ENCODE assay signal across 31 cellular contexts in genomic region chr13:32010137-32010536, GRCh38. TPM values are rescaled to one million over a fixed set of nuclear protein-coding genes. Genes with fewer than 3 reads are reported as not detected.
DNase-seq lines count a peak whose midpoint lies in the region; ATAC-seq, FAIRE-seq and TF ChIP-seq lines count a peak whose summit lies in the region.
"Had no signal": no experiment of that assay in that cellular context is flagged by ENCODE, and none has a peak within 500 bp of the region (broad histone marks: within the 10 kb centered on the region; RNA-seq: fewer than 3 reads in every experiment).

No MANE protein-coding gene starts in this region.

- peak; percentile 48 for DNase-seq in AG20443 (ENCODE audit: low spot score)
- peak; percentile 8 for DNase-seq in NCI-H2171 (lab: John Stamatoyannopoulos, UW)
- peak; percentile 23 for DNase-seq in choroid plexus epithelial cell (ENCODE audit: low read depth)
- DNase-seq in HepG2 (ENCODE audit: low spot score), result no peak
- no peak for DNase-seq in activated gamma-delta T cell (lab: John Stamatoyannopoulos, UW)
- no peak for DNase-seq in Caco-2
- DNase-seq: activated CD4-positive, alpha-beta T cell treated with anti-CD3 and anti-CD28 coated beads, Interleukin-2, amount 10 ng/mL, durations not matched to agents 24 days and 14 days; activated naive CD8-positive, alpha-beta T cell treated with anti-CD3 and anti-CD28 coated beads for 36 hours; body of pancreas; COR-L47; heart right ventricle; left ventricle myocardium superior; MG63; naive thymus-derived CD8-positive, alpha-beta T cell; NCI-H1436 treated with DMSO at 0.1 percent for 48 hours; NCI-H748 treated with DMSO at 0.1 percent for 48 hours; OCI-M1; Right ventricle myocardium superior; stimulated activated CD4-positive, alpha-beta T cell treated with anti-CD3 and anti-CD28 coated beads, Interleukin-4, amount 100 ng/mL, for 4 hours; stimulated activated naive CD8-positive, alpha-beta T cell treated with anti-CD3 and anti-CD28 coated beads, Interleukin-15, Interleukin-2, amounts not matched to agents 100 U/mL and 50 U/mL, for 24 hours; transverse colon had no signal

- ATAC-seq in HepG2, result no peak; the same call in 2 of the 3 replicates
- no peak for ATAC-seq in GM21526 (IDR thresholded peaks at IDR 0.05; ENCODE audit: low FRiP score, unreplicated experiment)
- ATAC-seq in GM18505 (IDR thresholded peaks at IDR 0.05; ENCODE audit: unreplicated experiment), result no peak
- ATAC-seq: A549; K562; left ventricle myocardium superior; naive thymus-derived CD8-positive, alpha-beta T cell; stimulated activated naive CD8-positive, alpha-beta T cell treated with anti-CD3 and anti-CD28 coated beads, Interleukin-15, Interleukin-2, amounts not matched to agents 100 U/mL and 50 U/mL, for 24 hours had no signal

- TF ChIP-seq EP300 in HepG2 (IDR thresholded peaks at IDR 0.05; ENCODE audit: low read depth in 2 of 2, low read length in 2 of 2) (no peak), HepG2 (CRISPR knock-in tag; IDR thresholded peaks at IDR 0.05; ENCODE audit: borderline replicate concordance) (no peak)

- no peaks in the 10 kb centered on the region for H3K27me3 Mint-ChIP-seq in Caco-2 (ENCODE audit: insufficient read depth, unreplicated experiment)

- H3K27ac Mint-ChIP-seq in Caco-2 (ENCODE audit: unreplicated experiment), result no peak overlapping the region
- H3K27ac Mint-ChIP-seq: activated CD4-positive, alpha-beta T cell treated with anti-CD3 and anti-CD28 coated beads, Interleukin-2, amount 10 ng/mL, durations not matched to agents 24 days and 14 days; activated naive CD8-positive, alpha-beta T cell treated with anti-CD3 and anti-CD28 coated beads for 36 hours; mesothelial cell of epicardium; naive thymus-derived CD8-positive, alpha-beta T cell; T-helper 1 cell treated with Interleukin-12 subunit alpha and Interleukin-12 subunit beta and Interleukin-4 antibody, amounts not matched to agents 30 μg/mL and 1 μg/mL, for 36 hours had no signal

- no peak for FAIRE-seq in HepG2 (lab: Jason Lieb, UNC)
- FAIRE-seq: A549, endometrium, H54, K562 had no signal

- in situ Hi-C loops in HepG2 (cut with HindIII; ENCODE audit: extremely low pct_ligation_motif_present, low pct_unique_long_range_greater_than_20kb), result no loop called here

- H3K9me3 Mint-ChIP-seq in Caco-2 (ENCODE audit: unreplicated experiment), result no peaks in the 10 kb centered on the region
- H3K9me3 Mint-ChIP-seq: activated CD4-positive, alpha-beta T cell treated with anti-CD3 and anti-CD28 coated beads, Interleukin-2, amount 10 ng/mL, durations not matched to agents 24 days and 14 days; activated naive CD8-positive, alpha-beta T cell treated with anti-CD3 and anti-CD28 coated beads for 36 hours; mesothelial cell of epicardium; naive thymus-derived CD8-positive, alpha-beta T cell; T-helper 1 cell treated with Interleukin-12 subunit alpha and Interleukin-12 subunit beta and Interleukin-4 antibody, amounts not matched to agents 30 μg/mL and 1 μg/mL, for 36 hours had no signal

- H4K20me1 ChIP-seq in HepG2 (ENCODE audit: insufficient read depth, low read length), result no peaks in the 10 kb centered on the region
- H4K20me1 ChIP-seq: BLaER1 had no signal

- no peak for TF ChIP-seq CTCF in choroid plexus epithelial cell (conservative IDR thresholded peaks at IDR 0.05; ENCODE audit: low read depth, low read length)
- TF ChIP-seq CTCF in HepG2 (CRISPR knock-in tag; IDR thresholded peaks at IDR 0.05), result no peak
- no peak for TF ChIP-seq CTCF in Caco-2 (IDR thresholded peaks at IDR 0.05; ENCODE audit: insufficient read depth in 1 of 2, low read depth in 1 of 2, low read length in 1 of 2, severe bottlenecking in 1 of 2, unreplicated experiment in 1 of 2)

- no peak for TF ChIP-seq RAD21 in HepG2 (CRISPR knock-in tag; IDR thresholded peaks at IDR 0.05)

- BruUV-seq in HepG2 (replicated peaks; lab: Mats Ljungman, UMichigan), result no TSS peak
- no TSS peak for BruUV-seq in Caco-2 (replicated peaks; lab: Mats Ljungman, UMichigan)

- H3K27ac ChIP-seq in HepG2 (ENCODE audit: extremely low read length, insufficient read depth, low read length), result peak overlapping the region; percentile 28
- H3K27ac ChIP-seq: A549, BLaER1, body of pancreas, coronary artery, heart right ventricle, transverse colon had no signal

- CTCF ChIA-PET in HepG2 (lab: Yijun Ruan, JAX; ENCODE audit: low intra/inter-chr PET ratio, low total read pairs) (no interaction called here), Caco-2 (lab: Charles Lee) (interaction anchor here (0.7 to 0.9 kb wide), 2 partner anchors 8 to 87 kb away, joined by 3 to 4 read pairs; no protein-coding TSS in a partner anchor)

- H3K36me3 Mint-ChIP-seq in Caco-2 (ENCODE audit: insufficient read depth, unreplicated experiment), result no peaks in the 10 kb centered on the region
- H3K36me3 Mint-ChIP-seq: activated naive CD8-positive, alpha-beta T cell treated with anti-CD3 and anti-CD28 coated beads for 36 hours; mesothelial cell of epicardium; naive thymus-derived CD8-positive, alpha-beta T cell had no signal

- H3K4me3 ChIP-seq in choroid plexus epithelial cell (ENCODE audit: low read depth, low read length), result no peak overlapping the region
- H3K4me3 ChIP-seq in HepG2 (replicated peaks in 1 of 3; ENCODE audit: insufficient read depth in 1 of 3, low read depth in 2 of 3, low read length in 3 of 3), result no peak overlapping the region
- H3K4me3 ChIP-seq in Caco-2 (ENCODE audit: low read depth, low read length), result no peak overlapping the region
- H3K4me3 ChIP-seq: A549, BLaER1, body of pancreas, coronary artery, heart right ventricle, K562, MG63, transverse colon had no signal

- no peaks in the 10 kb centered on the region for H3K36me3 ChIP-seq in HepG2 (replicated peaks in 1 of 2; ENCODE audit: control insufficient read depth in 1 of 2, insufficient read depth in 2 of 2, low read length in 2 of 2)
- no peaks in the 10 kb centered on the region for H3K36me3 ChIP-seq in Caco-2 (ENCODE audit: control insufficient read depth, insufficient read depth, low read length)
- H3K36me3 ChIP-seq: BLaER1, heart right ventricle, MG63, transverse colon had no signal

- H2AFZ ChIP-seq in HepG2 (ENCODE audit: low read length), result no peak overlapping the region

- H3K4me2 ChIP-seq in HepG2 (ENCODE audit: low read depth, low read length), result peak overlapping the region; percentile 43
- H3K4me2 ChIP-seq: A549, BLaER1 had no signal

- POLR2A ChIA-PET in HepG2 (lab: Yijun Ruan, JAX), result no interaction called here
- POLR2A ChIA-PET in Caco-2 (lab: Charles Lee), result no interaction called here

- H3K79me2 ChIP-seq in HepG2 (ENCODE audit: insufficient read depth, low read length), result no peaks in the 10 kb centered on the region

- no peak for TF ChIP-seq POLR2A in HepG2 (IDR thresholded peaks at IDR 0.05; ENCODE audit: insufficient read depth in 1 of 2, low read depth in 2 of 2, low read length in 2 of 2)
- TF ChIP-seq POLR2A in GM18505 (IDR thresholded peaks at IDR 0.05; ENCODE audit: borderline replicate concordance, extremely low read depth, insufficient read depth, insufficient read length), result no peak

- H3K4me3 Mint-ChIP-seq in Caco-2 (ENCODE audit: unreplicated experiment), result no peak overlapping the region
- H3K4me3 Mint-ChIP-seq: activated CD4-positive, alpha-beta T cell treated with anti-CD3 and anti-CD28 coated beads, Interleukin-2, amount 10 ng/mL, durations not matched to agents 24 days and 14 days; activated naive CD8-positive, alpha-beta T cell treated with anti-CD3 and anti-CD28 coated beads for 36 hours; mesothelial cell of epicardium; naive thymus-derived CD8-positive, alpha-beta T cell; T-helper 1 cell treated with Interleukin-12 subunit alpha and Interleukin-12 subunit beta and Interleukin-4 antibody, amounts not matched to agents 30 μg/mL and 1 μg/mL, for 36 hours had no signal

- H3K27me3 ChIP-seq in HepG2 (ENCODE audit: control insufficient read depth in 1 of 2, insufficient read depth in 2 of 2, low read length in 2 of 2) (no peaks in the 10 kb centered on the region), Caco-2 (replicated peaks; ENCODE audit: control insufficient read depth, insufficient read depth, low read length) (no peaks in the 10 kb centered on the region)
- H3K27me3 ChIP-seq: BLaER1, body of pancreas, heart right ventricle, MG63, transverse colon had no signal

- H3K9ac ChIP-seq in HepG2 (ENCODE audit: insufficient read depth, low read depth, low read length), result no peak overlapping the region
- H3K9ac ChIP-seq: BLaER1 had no signal

- no peaks in the 10 kb centered on the region for H3K4me1 Mint-ChIP-seq in Caco-2 (ENCODE audit: low read depth, unreplicated experiment)
- H3K4me1 Mint-ChIP-seq: activated CD4-positive, alpha-beta T cell treated with anti-CD3 and anti-CD28 coated beads, Interleukin-2, amount 10 ng/mL, durations not matched to agents 24 days and 14 days; activated naive CD8-positive, alpha-beta T cell treated with anti-CD3 and anti-CD28 coated beads for 36 hours had no signal

- 6% methylated on average over 3 of the region's 3 CpGs for WGBS in HepG2 (ENCODE audit: low lambda C conversion rate)

- intact Hi-C loops in HepG2 (cut with micrococcal nuclease; ENCODE audit: unreplicated experiment), result no loop called here
- intact Hi-C loops in Caco-2 (cut with micrococcal nuclease; ENCODE audit: unreplicated experiment), result no loop called here

- H3K9me3 ChIP-seq in HepG2 (ENCODE audit: low read length) (no peaks in the 10 kb centered on the region), Caco-2 (no peaks in the 10 kb centered on the region)
- H3K9me3 ChIP-seq: A549, BLaER1, body of pancreas, heart right ventricle, MG63, transverse colon had no signal

- peaks cover 11% of the 10 kb centered on the region for H3K4me1 ChIP-seq in HepG2 (ENCODE audit: insufficient read depth, low read length)
- H3K4me1 ChIP-seq in Caco-2, result no peaks in the 10 kb centered on the region
- H3K4me1 ChIP-seq: A549, BLaER1, transverse colon had no signal

RNA-seq across cellular contexts. Expression of gene FRY, which starts 21.4 kb away (rescaled TPM):
- total RNA-seq in HepG2 (2016; rRNA removed; fragmentation: Illumina TruSeq; extraction: Trizol), result 8.2 and 14.8 TPM in 2 replicates
- total RNA-seq in HepG2 (2016; cell fraction: cytosol; rRNA removed; fragmentation: Illumina TruSeq; extraction: Trizol; ENCODE audit: low read depth), result 0.79 and 2.0 TPM in 2 replicates
- 8.5 and 12.8 TPM in 2 replicates for total RNA-seq in HepG2 (2016; cell fraction: insoluble cytoplasmic fraction; rRNA removed; fragmentation: Illumina TruSeq; extraction: Trizol)
- 3.9 and 4.5 TPM in 2 replicates for total RNA-seq in HepG2 (2016; cell fraction: membrane; rRNA removed; fragmentation: Illumina TruSeq; extraction: Trizol)
- total RNA-seq in HepG2 (2016; cell fraction: nucleus; rRNA removed; fragmentation: Illumina TruSeq; extraction: Trizol), result 17.8 and 23.0 TPM in 2 replicates
- 13.1 and 14.6 TPM in 2 replicates for polyA plus RNA-seq in HepG2 (2011; rRNA removed)
- polyA plus RNA-seq in HepG2 (2011; cell fraction: cytosol; rRNA removed), result 9.9 and 10.4 TPM in 2 replicates
- polyA plus RNA-seq in HepG2 (2011; cell fraction: nucleus; rRNA removed), result 29.4 and 34.8 TPM in 2 replicates
- polyA plus RNA-seq in HepG2 (2012), result 9.7 and 12.6 TPM in 2 replicates
- 0.15 and 0.58 TPM in 2 replicates for polyA plus RNA-seq in HepG2 (2016; cell fraction: cytosol; fragmentation: Illumina TruSeq; extraction: Trizol; ENCODE audit: low read depth)
- 5.1 and 9.9 TPM in 2 replicates for polyA plus RNA-seq in HepG2 (2016; cell fraction: insoluble cytoplasmic fraction; fragmentation: Illumina TruSeq; extraction: Trizol; ENCODE audit: low read depth)
- polyA plus RNA-seq in HepG2 (2016; cell fraction: membrane; fragmentation: Illumina TruSeq; extraction: Trizol; ENCODE audit: low read depth), result 0.74 and 1.2 TPM in 2 replicates
- 12.9 and 13.2 TPM in 2 replicates for polyA plus RNA-seq in HepG2 (2016; cell fraction: nucleus; fragmentation: Illumina TruSeq; extraction: Trizol; ENCODE audit: insufficient read depth, low read depth)
- polyA minus RNA-seq in HepG2 (2011; rRNA and poly(A)+ RNA removed; ENCODE audit: low replicate concordance), result 0.94 and 34.8 TPM in 2 replicates
- 19.9 and 22.5 TPM in 2 replicates for polyA minus RNA-seq in HepG2 (2011; cell fraction: cytosol; rRNA and poly(A)+ RNA removed)
- 96.2 and 115 TPM in 2 replicates for polyA minus RNA-seq in HepG2 (2011; cell fraction: nucleus; rRNA and poly(A)+ RNA removed)
- 91.3 and 118 TPM in 2 replicates for total RNA-seq in Caco-2 (2022)

Comparison
In these comparisons a context has a peak if more than half of its experiments do, and no peak if none do; other contexts are left out.
1. DNase-seq: peak in AG20443 (single experiment), NCI-H2171 (single experiment) and choroid plexus epithelial cell (single experiment); none in HepG2 (single experiment), activated gamma-delta T cell (single experiment) and Caco-2 (0 of 2).